Comparison of ENCODE assay signal across 21 cellular contexts in the genomic region with DNA sequence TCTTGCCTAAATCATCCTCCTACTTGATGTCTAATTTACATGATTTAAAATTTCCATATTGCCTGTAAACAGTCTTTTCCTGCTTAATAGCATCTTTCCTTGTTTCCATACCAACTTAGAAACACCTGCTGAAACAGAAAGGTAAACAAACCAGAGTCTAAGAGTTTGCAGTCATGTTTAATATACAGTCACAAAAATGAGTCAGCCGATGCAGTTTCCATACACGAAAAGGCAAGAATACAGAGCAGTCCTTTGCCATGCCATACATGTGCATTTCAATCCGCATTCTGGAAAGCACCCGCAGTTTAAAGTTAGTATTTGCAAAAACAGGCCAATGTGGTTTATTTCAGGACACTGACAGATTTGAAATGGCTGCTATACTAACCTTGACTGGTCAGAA. TPM values are rescaled to one million over a fixed set of nuclear protein-coding genes. Genes with fewer than 3 reads are reported as not detected.
DNase-seq lines count a peak whose midpoint lies in the region; ATAC-seq and TF ChIP-seq lines count a peak whose summit lies in the region.
"Had no signal": no experiment of that assay in that cellular context is flagged by ENCODE, and none has a peak within 500 bp of the region (broad histone marks: within the 10 kb centered on the region; RNA-seq: fewer than 3 reads in every experiment).

No MANE protein-coding gene starts in this region.

- H4K20me1 ChIP-seq in fibroblast of lung (ENCODE audit: control insufficient read depth, extremely low read depth, insufficient read depth, low read length) = no peaks in the 10 kb centered on the region

- H2AFZ ChIP-seq in fibroblast of lung (ENCODE audit: low read length) = peak overlapping the region; percentile 2

- H3K4me3 ChIP-seq in GM12865 (ENCODE audit: low read depth, low read length) (no peak overlapping the region), fibroblast of lung (replicated peaks in 1 of 4; ENCODE audit: control extremely low read depth in 1 of 4, insufficient read depth in 1 of 4, low read depth in 3 of 4, low read length in 4 of 4) (no peak overlapping the region)
- H3K4me3 ChIP-seq: upper lobe of left lung had no signal

- H3K27me3 ChIP-seq in fibroblast of lung (ENCODE audit: control insufficient read depth, insufficient read depth, low read length) = no peaks in the 10 kb centered on the region
- H3K27me3 ChIP-seq: upper lobe of left lung had no signal

- no peaks in the 10 kb centered on the region for H3K9me3 Mint-ChIP-seq in osteocyte (ENCODE audit: unreplicated experiment)
- H3K9me3 Mint-ChIP-seq: activated naive CD8-positive, alpha-beta T cell treated with anti-CD3 and anti-CD28 coated beads for 36 hours; activated T-cell treated with anti-CD3 and anti-CD28 coated beads, Interleukin-2, amount 50 U/mL, for 72 hours; nephron had no signal

- TF ChIP-seq CTCF in GM12865 (IDR thresholded peaks at IDR 0.05; ENCODE audit: insufficient read depth, low read depth, low read length, missing control alignments) (no peak), fibroblast of lung (conservative IDR thresholded peaks at IDR 0.05 in 1 of 2, IDR thresholded peaks at IDR 0.05 in 1 of 2; ENCODE audit: low read depth in 1 of 2, low read length in 2 of 2) (no peak), osteocyte (IDR thresholded peaks at IDR 0.05) (no peak)

- H3K27ac Mint-ChIP-seq in osteocyte (ENCODE audit: unreplicated experiment) = peak overlapping the region; percentile 8
- H3K27ac Mint-ChIP-seq: activated CD8-positive, alpha-beta T cell treated with anti-CD3 and anti-CD28 coated beads, Interleukin-2, amount 10 ng/mL, durations not matched to agents 7 days and 5 days; activated naive CD8-positive, alpha-beta T cell treated with anti-CD3 and anti-CD28 coated beads for 36 hours; activated T-cell treated with anti-CD3 and anti-CD28 coated beads, Interleukin-2, amount 50 U/mL, for 72 hours; T-helper 17 cell had no signal

- no peaks in the 10 kb centered on the region for H3K36me3 Mint-ChIP-seq in osteocyte (ENCODE audit: unreplicated experiment)
- H3K36me3 Mint-ChIP-seq: activated naive CD8-positive, alpha-beta T cell treated with anti-CD3 and anti-CD28 coated beads for 36 hours had no signal

- H3K4me3 Mint-ChIP-seq in osteocyte (ENCODE audit: unreplicated experiment) = no peak overlapping the region
- H3K4me3 Mint-ChIP-seq: activated CD8-positive, alpha-beta T cell treated with anti-CD3 and anti-CD28 coated beads, Interleukin-2, amount 10 ng/mL, durations not matched to agents 7 days and 5 days; activated naive CD8-positive, alpha-beta T cell treated with anti-CD3 and anti-CD28 coated beads for 36 hours; activated T-cell treated with anti-CD3 and anti-CD28 coated beads, Interleukin-2, amount 50 U/mL, for 72 hours; T-helper 17 cell had no signal

- ATAC-seq in GM19463 (IDR thresholded peaks at IDR 0.05; ENCODE audit: unreplicated experiment) = no peak
- ATAC-seq: activated CD8-positive, alpha-beta T cell treated with anti-CD3 and anti-CD28 coated beads, Interleukin-2, amount 10 ng/mL, durations not matched to agents 7 days and 5 days; activated T-cell treated with anti-CD3 and anti-CD28 coated beads, Interleukin-2, amount 50 U/mL, for 72 hours; T-helper 17 cell had no signal

- no peaks in the 10 kb centered on the region for H3K79me2 ChIP-seq in fibroblast of lung (ENCODE audit: control insufficient read depth, insufficient read depth, low read length)

- DNase-seq in GM12865 (ENCODE audit: low read depth) (peak; percentile 5), NCI-H526 (lab: John Stamatoyannopoulos, UW) (peak; percentile 35 to 46), fibroblast of lung (ENCODE audit: low read depth in 2 of 2) (peak; percentile 26 to 39), osteocyte (ENCODE audit: extremely low spot score, unreplicated experiment) (no peak), germinal center (ENCODE audit: low spot score) (no peak), globus pallidus (ENCODE audit: low spot score) (no peak)
- DNase-seq in activated CD4-positive, alpha-beta T cell treated with anti-CD3 and anti-CD28 coated beads for 4 hours = no peak
- DNase-seq: activated CD8-positive, alpha-beta T cell treated with anti-CD3 and anti-CD28 coated beads, Interleukin-2, amount 10 ng/mL, durations not matched to agents 7 days and 5 days; activated naive CD8-positive, alpha-beta T cell treated with anti-CD3 and anti-CD28 coated beads for 36 hours; activated T-cell treated with anti-CD3 and anti-CD28 coated beads, Interleukin-2, amount 50 U/mL, for 72 hours; central memory CD4-positive, alpha-beta T cell; effector CD4-positive, alpha-beta T cell; foreskin melanocyte; KBM-7; NCI-H1092 treated with DMSO at 0.1 percent for 48 hours; stimulated activated naive CD4-positive, alpha-beta T cell treated with Interleukin-2 at 50 U/mL for 16 hours; T-helper 17 cell; upper lobe of left lung had no signal

- H3K4me1 ChIP-seq in fibroblast of lung (ENCODE audit: control insufficient read depth, extremely low read depth, insufficient read depth, low read length) = peaks cover 11% of the 10 kb centered on the region
- H3K4me1 ChIP-seq: upper lobe of left lung had no signal

- no peak overlapping the region for H3K27ac ChIP-seq in fibroblast of lung (ENCODE audit: insufficient read depth, low read length)
- H3K27ac ChIP-seq: upper lobe of left lung had no signal

- peaks cover 35% of the 10 kb centered on the region for H3K4me1 Mint-ChIP-seq in osteocyte (ENCODE audit: unreplicated experiment)
- H3K4me1 Mint-ChIP-seq: activated naive CD8-positive, alpha-beta T cell treated with anti-CD3 and anti-CD28 coated beads for 36 hours; T-helper 17 cell had no signal

- peak overlapping the region; percentile 27 for H3K4me2 ChIP-seq in fibroblast of lung (ENCODE audit: extremely low read depth, insufficient read depth, low read length)

- H3K9ac ChIP-seq in fibroblast of lung (ENCODE audit: insufficient read depth, low read length) = no peak overlapping the region

- H3K9me3 ChIP-seq in fibroblast of lung (ENCODE audit: control insufficient read depth, insufficient read depth, low read depth, low read length) = no peaks in the 10 kb centered on the region
- H3K9me3 ChIP-seq: upper lobe of left lung had no signal

- no peaks in the 10 kb centered on the region for H3K27me3 Mint-ChIP-seq in osteocyte (ENCODE audit: unreplicated experiment)

- H3K36me3 ChIP-seq in fibroblast of lung (ENCODE audit: control insufficient read depth, insufficient read depth, low read length) = no peaks in the 10 kb centered on the region
- H3K36me3 ChIP-seq: upper lobe of left lung had no signal

RNA-seq across cellular contexts. Expression of gene ASB5, which starts 32.1 kb away (rescaled TPM):
- 0.51 and 1.8 TPM in 2 replicates for total RNA-seq in fibroblast of lung
- 0.30 and 1.0 TPM in 2 replicates for polyA plus RNA-seq in fibroblast of lung
- 0.25 and 0.56 TPM in 2 replicates for polyA plus RNA-seq in fibroblast of lung (2012)
- polyA minus RNA-seq in fibroblast of lung (ENCODE audit: low replicate concordance) = 2.0 and 3.6 TPM in 2 replicates
- total RNA-seq in osteocyte = 0.32 TPM in 1 of 2 replicates, not detected in the other
- total RNA-seq: activated CD8-positive, alpha-beta T cell treated with anti-CD3 and anti-CD28 coated beads, Interleukin-2, amount 10 ng/mL, durations not matched to agents 7 days and 5 days; activated naive CD8-positive, alpha-beta T cell treated with anti-CD3 and anti-CD28 coated beads for 36 hours; activated T-cell treated with anti-CD3 and anti-CD28 coated beads, Interleukin-2, amount 50 U/mL, for 72 hours; lung microvascular endothelial cell; T-helper 17 cell; upper lobe of left lung had no signal

RNA-seq across cellular contexts. Expression of gene SPATA4, which starts 41.5 kb away (rescaled TPM):
- total RNA-seq in fibroblast of lung = 0.26 and 0.66 TPM in 2 replicates
- 0.09 and 0.14 TPM in 2 replicates for polyA plus RNA-seq in fibroblast of lung
- polyA plus RNA-seq in fibroblast of lung (2012) = 0.25 TPM in 1 of 2 replicates, not detected in the other
- polyA minus RNA-seq in fibroblast of lung (ENCODE audit: low replicate concordance) = 0.82 TPM in 1 of 2 replicates, not detected in the other
- total RNA-seq in osteocyte = 0.76 TPM in 1 of 2 replicates, not detected in the other
- total RNA-seq: activated CD8-positive, alpha-beta T cell treated with anti-CD3 and anti-CD28 coated beads, Interleukin-2, amount 10 ng/mL, durations not matched to agents 7 days and 5 days; activated naive CD8-positive, alpha-beta T cell treated with anti-CD3 and anti-CD28 coated beads for 36 hours; activated T-cell treated with anti-CD3 and anti-CD28 coated beads, Interleukin-2, amount 50 U/mL, for 72 hours; lung microvascular endothelial cell; T-helper 17 cell had no signal

Comparison
In these comparisons a context has a peak if more than half of its experiments do, and no peak if none do; other contexts are left out.
1. DNase-seq: peak in GM12865 (single experiment), NCI-H526 (2 of 2) and fibroblast of lung (2 of 2); none in osteocyte (single experiment), germinal center (single experiment), globus pallidus (single experiment) and activated CD4-positive, alpha-beta T cell treated with anti-CD3 and anti-CD28 coated beads for 4 hours (0 of 2).